In genomic region chrX:9464435-9465371, GRCh38 we compare ENCODE assay signal across 8 cellular contexts. TPM values are rescaled to one million over a fixed set of nuclear protein-coding genes. Genes with fewer than 3 reads are reported as not detected.
A peak's percentile ranks its signal among the peaks of the same experiment; 100 is the strongest.
DNase-seq lines count a peak whose midpoint lies in the region; ATAC-seq and TF ChIP-seq lines count a peak whose summit lies in the region.

Gene TBL1X (plus strand): TSS chrX:9465058. CDS start chrX:9653587, 188,529 bp downstream.

- CTCF ChIA-PET in Calu3 (lab: Charles Lee), result no interaction called here

- no peaks in the 10 kb centered on the region for H3K36me3 ChIP-seq in right lobe of liver

- ATAC-seq in GM21723 (IDR thresholded peaks at IDR 0.05; ENCODE audit: unreplicated experiment), result peak; percentile 40
- ATAC-seq in right lobe of liver, result peak; percentile 56 to 82 (median 72)

- H3K9me3 Mint-ChIP-seq in Calu3 (ENCODE audit: low read depth, unreplicated experiment), result no peaks in the 10 kb centered on the region
- H3K9me3 Mint-ChIP-seq in activated CD4-positive, alpha-beta T cell treated with anti-CD3 and anti-CD28 coated beads, Interleukin-2, amount 10 ng/mL, durations not matched to agents 24 days and 14 days, result no peaks in the 10 kb centered on the region

- peaks cover 33% of the 10 kb centered on the region for H3K4me1 Mint-ChIP-seq in Calu3 (ENCODE audit: low read depth, unreplicated experiment)
- H3K4me1 Mint-ChIP-seq in activated CD4-positive, alpha-beta T cell treated with anti-CD3 and anti-CD28 coated beads, Interleukin-2, amount 10 ng/mL, durations not matched to agents 24 days and 14 days, result peaks cover 33% of the 10 kb centered on the region

- peak within 1 kb of the TSS; percentile 67 for H3K4me3 Mint-ChIP-seq in Calu3 (ENCODE audit: low read depth, unreplicated experiment)
- peak within 1 kb of the TSS; percentile 73 for H3K4me3 Mint-ChIP-seq in activated CD4-positive, alpha-beta T cell treated with anti-CD3 and anti-CD28 coated beads, Interleukin-2, amount 10 ng/mL, durations not matched to agents 24 days and 14 days

- peak within 1 kb of the TSS; percentile 55 to 60 (median 59) for H3K27ac ChIP-seq in right lobe of liver

- H3K36me3 Mint-ChIP-seq in Calu3 (ENCODE audit: insufficient read depth, unreplicated experiment), result peaks cover 31% of the 10 kb centered on the region
- peaks cover 10% of the 10 kb centered on the region for H3K36me3 Mint-ChIP-seq in activated CD4-positive, alpha-beta T cell treated with anti-CD3 and anti-CD28 coated beads, Interleukin-2, amount 10 ng/mL, durations not matched to agents 24 days and 14 days (ENCODE audit: low read depth)

- peaks cover 0 to 32% (median 7%) of the 10 kb centered on the region in 4 donors for H3K4me1 ChIP-seq in right lobe of liver

- peak within 1 kb of the TSS; percentile 46 to 72 (median 69) for H3K4me3 ChIP-seq in right lobe of liver

- BruUV-seq in Calu3 (replicated peaks; lab: Mats Ljungman, UMichigan), result no TSS peak

- peak within 1 kb of the TSS; percentile 96 for H3K27ac Mint-ChIP-seq in Calu3 (ENCODE audit: unreplicated experiment)
- peak within 1 kb of the TSS; percentile 84 for H3K27ac Mint-ChIP-seq in activated CD4-positive, alpha-beta T cell treated with anti-CD3 and anti-CD28 coated beads, Interleukin-2, amount 10 ng/mL, durations not matched to agents 24 days and 14 days

- peak; percentile 74 for DNase-seq in Calu3
- peak; percentile 74 for DNase-seq in NCI-H146 (lab: John Stamatoyannopoulos, UW)
- DNase-seq in activated CD4-positive, alpha-beta T cell treated with anti-CD3 and anti-CD28 coated beads, Interleukin-2, amount 10 ng/mL, durations not matched to agents 24 days and 14 days, result peak; percentile 87
- peak; percentile 49 for DNase-seq in dermis blood vessel endothelial cell
- peak; percentile 80 to 86 (median 85) for DNase-seq in right lobe of liver
- peak; percentile 24 for DNase-seq in stimulated activated CD8-positive, alpha-beta memory T cell treated with anti-CD3 and anti-CD28 coated beads, Interleukin-12 subunit alpha, Interleukin-12 subunit beta, amount 100 ng/mL, for 1 hour (ENCODE audit: low read depth)
- no peak for DNase-seq in DMS153 (lab: John Stamatoyannopoulos, UW)

- H3K27me3 ChIP-seq in right lobe of liver, result no peaks in the 10 kb centered on the region

- WGBS in right lobe of liver (ENCODE audit: insufficient coverage, low coverage, low lambda C conversion rate, missing lambda C conversion rate), result 8% methylated on average over 6 of the region's 99 CpGs

- TF ChIP-seq POLR2A in right lobe of liver (IDR thresholded peaks at IDR 0.05), result peak; percentile 24

- intact Hi-C loops in Calu3 (cut with micrococcal nuclease; ENCODE audit: unreplicated experiment), result loop anchor here (5.0 to 10.0 kb wide), 2 partner anchors 243 to 620 kb away; no protein-coding TSS in a partner anchor
- intact Hi-C loops in activated CD4-positive, alpha-beta T cell treated with anti-CD3 and anti-CD28 coated beads, Interleukin-2, amount 10 ng/mL, durations not matched to agents 24 days and 14 days (cut with micrococcal nuclease), result loop anchor here (1.0 to 10.0 kb wide), 4 partner anchors 8 to 633 kb away; no protein-coding TSS in a partner anchor
- intact Hi-C loops in right lobe of liver (cut with DNase I), result loop anchor here (10.0 kb wide), 1 partner anchor 120 kb away; no protein-coding TSS in a partner anchor

- no peaks in the 10 kb centered on the region for H3K9me3 ChIP-seq in right lobe of liver

- no peak for TF ChIP-seq CTCF in Calu3 (IDR thresholded peaks at IDR 0.05; ENCODE audit: unreplicated experiment)
- TF ChIP-seq CTCF in right lobe of liver (IDR thresholded peaks at IDR 0.05), result no peak

- no peaks in the 10 kb centered on the region for H3K27me3 Mint-ChIP-seq in Calu3 (ENCODE audit: unreplicated experiment)
- peaks cover 5% of the 10 kb centered on the region for H3K27me3 Mint-ChIP-seq in activated CD4-positive, alpha-beta T cell treated with anti-CD3 and anti-CD28 coated beads, Interleukin-2, amount 10 ng/mL, durations not matched to agents 24 days and 14 days

RNA-seq across cellular contexts. Expression of gene TBL1X, which starts in this region (rescaled TPM):
- total RNA-seq in Calu3 (2022) (24.9 and 25.0 TPM in 2 replicates), dermis blood vessel endothelial cell (10.4 and 19.6 TPM in 2 replicates), right lobe of liver (10 to 100 TPM; 18.0 to 40.7 (median 20.8) TPM)
- total RNA-seq in activated CD4-positive, alpha-beta T cell treated with anti-CD3 and anti-CD28 coated beads, Interleukin-2, amount 10 ng/mL, durations not matched to agents 24 days and 14 days, result 20.0 and 25.5 TPM in 2 replicates
